Comparison of ENCODE assay signal across 9 cellular contexts in the genomic region with DNA sequence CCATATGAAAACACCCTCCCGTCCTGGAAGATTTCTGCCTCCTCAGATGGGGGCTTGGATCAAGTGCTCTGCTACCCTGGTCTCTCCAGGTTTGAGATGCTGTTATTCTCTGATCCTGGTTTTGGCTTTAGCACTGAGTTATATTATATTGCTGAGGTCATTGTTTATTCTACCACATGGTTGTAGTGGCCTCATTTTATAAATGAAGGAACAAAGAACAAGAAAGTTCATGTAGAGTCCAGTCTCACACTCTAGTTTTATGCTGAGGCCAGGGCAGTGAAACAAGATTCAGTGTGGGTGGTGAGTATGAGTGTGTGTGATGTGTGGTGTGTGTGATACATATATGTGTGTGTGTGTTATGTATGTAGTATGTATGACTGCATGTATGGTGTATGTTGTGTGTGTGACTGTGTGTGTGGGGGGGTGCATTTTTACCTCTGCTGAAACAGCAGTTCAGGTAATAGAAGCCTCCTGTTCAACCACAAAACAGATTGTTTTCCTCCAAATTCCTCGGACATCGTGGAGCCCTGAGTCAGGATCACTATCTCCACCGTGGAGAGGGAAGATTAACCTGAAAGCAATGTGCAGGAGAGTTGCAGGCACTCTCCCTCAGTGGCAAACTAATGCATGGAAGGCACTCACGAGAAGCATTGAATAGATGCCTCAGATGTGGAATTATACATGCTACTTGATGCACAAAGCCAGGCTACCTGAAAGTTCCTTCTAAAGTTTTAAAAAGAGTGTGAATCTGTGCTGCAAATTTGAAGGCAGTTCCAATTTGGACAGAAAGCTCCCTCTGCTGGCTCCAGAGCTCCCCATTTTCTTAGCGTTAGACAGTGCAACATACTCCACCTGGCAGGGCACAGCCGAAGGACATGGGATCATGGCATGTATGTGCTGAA.
DNase-seq lines count a peak whose midpoint lies in the region; ATAC-seq, FAIRE-seq and TF ChIP-seq lines count a peak whose summit lies in the region.
"Had no signal": no experiment of that assay in that cellular context is flagged by ENCODE, and none has a peak within 500 bp of the region (broad histone marks: within the 10 kb centered on the region; RNA-seq: fewer than 3 reads in every experiment).

No MANE protein-coding gene starts in this region.

- ATAC-seq in foreskin keratinocyte (peak; percentile 63), pancreas (peak in 3 of 4 donors; percentile 80 to 82 (median 82)), GM19467 (IDR thresholded peaks at IDR 0.05; ENCODE audit: unreplicated experiment) (no peak), GM19395 (IDR thresholded peaks at IDR 0.05; ENCODE audit: unreplicated experiment) (no peak)

- intact Hi-C loops in pancreas (cut with DNase I) = loop anchor here in 1 of 3 donors (10.0 kb wide), 1 partner anchor 847 kb away; no protein-coding TSS in a partner anchor

- 18 to 19% methylated on average over 7 of the region's 7 CpGs for WGBS in pancreas, 2 donors

- H3K4me3 ChIP-seq in pancreas = no peak overlapping the region
- H3K4me3 ChIP-seq: SJSA1 had no signal

- H3K4me1 ChIP-seq in foreskin keratinocyte = no peaks in the 10 kb centered on the region
- no peaks in the 10 kb centered on the region for H3K4me1 ChIP-seq in pancreas

- DNase-seq in GM13976 (ENCODE audit: low spot score) (no peak), SHP77 (lab: John Stamatoyannopoulos, UW) (peak; percentile 27 to 37), foreskin keratinocyte (peak in 1 of 2 donors; percentile 53), pancreas (peak in 1 of 6 donors; percentile 29), GM19240 (ENCODE audit: insufficient read length, low spot score) (no peak)
- no peak for DNase-seq in effector CD4-positive, alpha-beta T cell

- TF ChIP-seq CTCF in GM13976 (IDR thresholded peaks at IDR 0.05; ENCODE audit: borderline replicate concordance, control extremely low read depth, extremely low read depth, insufficient read depth, missing control alignments) (peak; percentile 28), foreskin keratinocyte (conservative IDR thresholded peaks at IDR 0.05) (peak; percentile 88), pancreas (IDR thresholded peaks at IDR 0.05) (peak in 2 of 4 donors; percentile 25 to 30)

- H3K27ac ChIP-seq in foreskin keratinocyte = no peak overlapping the region
- no peak overlapping the region for H3K27ac ChIP-seq in pancreas
- H3K27ac ChIP-seq: SJSA1 had no signal

- no peak for FAIRE-seq in pancreas (lab: Jason Lieb, UNC)

- no peaks in the 10 kb centered on the region for H3K27me3 ChIP-seq in foreskin keratinocyte
- no peaks in the 10 kb centered on the region for H3K27me3 ChIP-seq in pancreas
- H3K27me3 ChIP-seq: SJSA1 had no signal

- in situ Hi-C loops in GM13976 (cut with MboI; ENCODE audit: low sequenced_read_pairs, unreplicated experiment) = loop anchor here (25.0 kb wide), 1 partner anchor 869 kb away; no protein-coding TSS in a partner anchor

- no peaks in the 10 kb centered on the region for H3K36me3 ChIP-seq in pancreas
- H3K36me3 ChIP-seq: SJSA1 had no signal

- no peaks in the 10 kb centered on the region for H3K9me3 ChIP-seq in pancreas
- H3K9me3 ChIP-seq: SJSA1 had no signal

Comparison
In these comparisons a context has a peak if more than half of its experiments do, and no peak if none do; other contexts are left out.
1. DNase-seq: peak in SHP77 (2 of 2); none in GM13976 (single experiment), effector CD4-positive, alpha-beta T cell (single experiment) and GM19240 (single experiment).
2. ATAC-seq: peak in foreskin keratinocyte (single experiment) and pancreas (3 of 4); none in GM19467 (single experiment) and GM19395 (single experiment).